Comparison of ENCODE assay signal across 8 cellular contexts in genomic region chr17:19992803-19993713, GRCh38. TPM values are rescaled to one million over a fixed set of nuclear protein-coding genes. Genes with fewer than 3 reads are reported as not detected.
DNase-seq lines count a peak whose midpoint lies in the region; ATAC-seq and TF ChIP-seq lines count a peak whose summit lies in the region.

No MANE protein-coding gene starts in this region.

- H3K27ac Mint-ChIP-seq in activated CD4-positive, alpha-beta T cell treated with anti-CD3 and anti-CD28 coated beads for 36 hours: no peak overlapping the region

- peak overlapping the region; percentile 12 for H3K4me3 ChIP-seq in AG09309 (ENCODE audit: control insufficient read depth, low read depth, low read length)

- no peaks in the 10 kb centered on the region for H3K36me3 Mint-ChIP-seq in activated CD4-positive, alpha-beta T cell treated with anti-CD3 and anti-CD28 coated beads for 36 hours (ENCODE audit: low read depth)

- TF ChIP-seq CTCF in AG09309 (IDR thresholded peaks at IDR 0.05; ENCODE audit: control insufficient read depth, insufficient read depth, low read depth, low read length, missing control alignments): peak; percentile 70

- DNase-seq in AG09309 (ENCODE audit: low read depth): peak; percentile 61
- DNase-seq in NCI-H524 (lab: John Stamatoyannopoulos, UW): peak; percentile 91 to 96
- peak; percentile 88 for DNase-seq in activated CD4-positive, alpha-beta T cell treated with anti-CD3 and anti-CD28 coated beads for 36 hours
- peak; percentile 90 for DNase-seq in cerebellar cortex (ENCODE audit: low spot score)
- DNase-seq in kidney tubule cell (ENCODE audit: low spot score): peak; percentile 88
- DNase-seq in stimulated activated CD4-positive, alpha-beta T cell treated with anti-CD3 and anti-CD28 coated beads, Interleukin-2, amount 100 ng/mL, for 48 hours: peak; percentile 61 to 66

- H3K4me1 Mint-ChIP-seq in activated CD4-positive, alpha-beta T cell treated with anti-CD3 and anti-CD28 coated beads for 36 hours: peaks cover 6% of the 10 kb centered on the region

- ATAC-seq in GM19025 (IDR thresholded peaks at IDR 0.05; ENCODE audit: low read depth, unreplicated experiment) (peak; percentile 74), HG03520 (IDR thresholded peaks at IDR 0.05; ENCODE audit: unreplicated experiment) (peak; percentile 79)
- ATAC-seq in activated CD4-positive, alpha-beta T cell treated with anti-CD3 and anti-CD28 coated beads for 36 hours: peak; percentile 100

- intact Hi-C loops in activated CD4-positive, alpha-beta T cell treated with anti-CD3 and anti-CD28 coated beads for 36 hours (cut with DNase I, micrococcal nuclease): loop anchor here (1.0 to 10.0 kb wide), 6 partner anchors 16 to 329 kb away; partner anchors contain the start of gene SPECC1 (in 1 of the 2)

- CTCF ChIA-PET in activated CD4-positive, alpha-beta T cell treated with anti-CD3 and anti-CD28 coated beads for 36 hours (lab: Charles Lee): interaction anchor here (0.6 to 3.4 kb wide), 34 partner anchors 8 to 284 kb away, joined by 3 to 39 read pairs (median 4); partner anchors contain the start of genes AKAP10 and SPECC1

- POLR2A ChIA-PET in activated CD4-positive, alpha-beta T cell treated with anti-CD3 and anti-CD28 coated beads for 36 hours (lab: Charles Lee): interaction anchor here (0.7 to 0.8 kb wide), 2 partner anchors 16 to 1007 kb away, joined by 6 to 8 read pairs; no protein-coding TSS in a partner anchor

- H3K9me3 Mint-ChIP-seq in activated CD4-positive, alpha-beta T cell treated with anti-CD3 and anti-CD28 coated beads for 36 hours (ENCODE audit: low read depth): no peaks in the 10 kb centered on the region

- no peak overlapping the region for H3K4me3 Mint-ChIP-seq in activated CD4-positive, alpha-beta T cell treated with anti-CD3 and anti-CD28 coated beads for 36 hours

- peaks cover 2% of the 10 kb centered on the region for H3K27me3 Mint-ChIP-seq in activated CD4-positive, alpha-beta T cell treated with anti-CD3 and anti-CD28 coated beads for 36 hours

RNA-seq across cellular contexts. Expression of gene AKAP10, which starts 15.4 kb away (rescaled TPM):
- total RNA-seq in activated CD4-positive, alpha-beta T cell treated with anti-CD3 and anti-CD28 coated beads for 36 hours: 10 to 100 TPM; 31.6 to 35.9 TPM

RNA-seq across cellular contexts. Expression of gene SPECC1, which starts 16.1 kb away (rescaled TPM):
- 10 to 100 TPM in 1 of 2 experiments, 1 to 10 TPM in 1; 6.1 to 10.4 TPM for total RNA-seq in activated CD4-positive, alpha-beta T cell treated with anti-CD3 and anti-CD28 coated beads for 36 hours

Comparison
In these comparisons a context has a peak if more than half of its experiments do, and no peak if none do; other contexts are left out.
1. Peak in every context shown above with its lines: DNase-seq, ATAC-seq and H3K4me3 ChIP-seq.